ENCODE assay signal across 8 cellular contexts in the genomic region with DNA sequence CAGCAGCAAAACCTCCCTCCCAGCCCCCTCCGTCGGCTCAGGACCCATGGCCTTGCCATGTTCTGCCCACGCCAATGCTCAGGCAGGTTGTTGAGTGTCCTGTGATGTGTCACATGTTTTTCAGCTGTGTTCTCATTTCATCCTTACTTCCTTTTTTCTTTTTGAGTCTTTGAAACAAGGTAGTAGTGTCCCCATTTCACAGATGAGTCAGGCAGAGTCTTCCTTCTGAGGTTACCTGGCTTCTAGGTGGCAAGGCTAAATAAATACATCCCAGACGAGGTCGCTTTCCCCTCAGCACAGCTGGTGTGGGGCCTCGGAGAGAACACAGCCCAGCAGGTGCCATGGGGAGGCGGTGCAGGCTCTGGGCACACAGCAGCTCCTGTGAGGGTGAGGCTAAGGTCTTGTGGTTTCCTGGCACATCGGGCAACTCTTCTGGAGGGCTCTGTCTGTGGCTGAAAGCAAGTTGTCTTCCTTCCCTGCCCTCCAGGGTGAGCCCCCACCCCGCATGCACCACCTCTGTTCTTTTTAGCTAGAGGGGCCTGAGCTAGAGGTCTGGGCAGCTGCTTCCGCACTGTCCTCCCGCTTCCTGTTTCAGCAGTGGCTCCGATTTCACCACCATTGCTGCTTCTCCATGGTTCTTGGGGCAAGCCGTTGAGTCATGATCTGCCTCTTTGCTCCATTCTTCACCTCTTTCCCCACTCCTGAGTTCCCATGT.
DNase-seq lines count a peak whose midpoint lies in the region; ATAC-seq and TF ChIP-seq lines count a peak whose summit lies in the region.

No MANE protein-coding gene starts in this region.

- peak; percentile 29 for TF ChIP-seq CTCF in neutrophil (IDR thresholded peaks at IDR 0.05)

- peak overlapping the region; percentile 30 to 51 for H3K4me3 ChIP-seq in neutrophil (ENCODE audit: low read depth in 1 of 2, low read length in 1 of 2)

- peaks cover 87 to 89% of the 10 kb centered on the region in 2 experiments for H3K4me1 ChIP-seq in neutrophil (ENCODE audit: control insufficient read depth in 1 of 2, insufficient read depth in 1 of 2, low read depth in 1 of 2, low read length in 1 of 2)

- no peaks in the 10 kb centered on the region for H3K27me3 ChIP-seq in neutrophil

- H3K27ac ChIP-seq in angular gyrus (ENCODE audit: low read depth, low read length) (peak overlapping the region; percentile 46), neutrophil (peak overlapping the region; percentile 98)

- POLR2A ChIA-PET in HEK293T (lab: Yijun Ruan, JAX): interaction anchor here (0.5 to 1.3 kb wide), 3 partner anchors 18 to 95 kb away, joined by 3 to 4 read pairs (median 3); a partner anchor contains a TSS

- DNase-seq in SKM-1 (lab: John Stamatoyannopoulos, UW; ENCODE audit: unreplicated experiment): peak; percentile 90
- DNase-seq in RPMI8226: no peak
- DNase-seq in HEK293T (ENCODE audit: extremely low spot score): no peak
- no peak for DNase-seq in GM03348 (ENCODE audit: low spot score)
- DNase-seq in DMS114 treated with DMSO at 0.1 percent for 48 hours (lab: John Stamatoyannopoulos, UW; ENCODE audit: unreplicated experiment): no peak

- H3K36me3 ChIP-seq in neutrophil: peaks cover 67% of the 10 kb centered on the region

- no peaks in the 10 kb centered on the region for H3K9me3 ChIP-seq in neutrophil

- CTCF ChIA-PET in HEK293T (lab: Yijun Ruan, JAX): no interaction called here

- peak; percentile 54 for ATAC-seq in GM19025 (IDR thresholded peaks at IDR 0.05; ENCODE audit: low read depth, unreplicated experiment)

TF ChIP-seq in HEK293T, 16 proteins besides CTCF, POLR2A, EP300 and RAD21:
- no peak for TF ChIP-seq ELF4 (IDR thresholded peaks at IDR 0.05)
- TF ChIP-seq FOXM1 (IDR thresholded peaks at IDR 0.05; ENCODE audit: borderline replicate concordance): no peak
- TF ChIP-seq ZNF384 (IDR thresholded peaks at IDR 0.05): no peak
- no peak for TF ChIP-seq BHLHE40 (IDR thresholded peaks at IDR 0.05; ENCODE audit: borderline replicate concordance)
TF ChIP-seq in HEK293T: peak in this region for 0.
